1 cellular context compared by ENCODE assay signal in the genomic region with DNA sequence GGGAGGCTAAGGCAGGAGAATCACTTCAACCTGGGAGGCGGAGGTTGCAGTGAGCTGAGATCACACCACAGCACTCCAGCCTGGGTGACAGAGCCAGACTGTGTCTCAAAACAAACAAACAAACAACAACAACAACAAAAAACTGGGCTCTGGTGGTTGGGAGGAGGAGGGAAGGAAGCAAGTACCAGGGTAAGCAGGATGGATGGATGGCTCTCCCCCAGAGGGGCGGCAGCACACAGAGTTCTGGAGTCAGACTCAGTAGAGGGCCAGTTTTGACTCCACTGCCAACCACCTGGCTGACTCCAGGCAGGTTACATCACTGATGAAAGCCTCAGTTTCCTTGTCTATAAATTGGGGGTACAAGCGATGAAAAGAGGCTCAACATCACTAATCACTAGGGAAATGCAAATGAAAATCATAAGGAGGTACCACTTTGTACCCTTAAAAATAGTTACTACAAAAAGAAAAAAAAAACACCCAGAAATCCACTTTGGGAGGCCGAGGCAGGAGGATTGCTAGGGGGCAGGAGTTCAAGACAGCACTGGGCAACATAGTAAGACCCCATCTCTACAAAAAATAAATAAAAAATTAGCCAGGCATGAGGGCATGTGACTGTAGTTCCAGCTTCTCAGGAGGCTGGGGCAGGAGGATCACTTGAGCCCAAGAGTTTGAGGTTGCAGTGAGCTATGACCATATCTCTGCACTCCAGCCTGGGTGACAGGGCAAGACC.
TF ChIP-seq lines count a peak whose summit lies in the region.

No MANE protein-coding gene starts in this region.

TF ChIP-seq in endothelial cell of umbilical vein, 7 proteins besides CTCF, POLR2A, EP300 and RAD21 (continued from another document):
- TF ChIP-seq, protein P1, sequence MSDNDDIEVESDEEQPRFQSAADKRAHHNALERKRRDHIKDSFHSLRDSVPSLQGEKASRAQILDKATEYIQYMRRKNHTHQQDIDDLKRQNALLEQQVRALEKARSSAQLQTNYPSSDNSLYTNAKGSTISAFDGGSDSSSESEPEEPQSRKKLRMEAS (IDR thresholded peaks at IDR 0.05; ENCODE audit: insufficient read depth, insufficient read length) = no peak
